In genomic region chr7:41189866-41190265, GRCh38 we compare ENCODE assay signal across 12 cellular contexts.
DNase-seq lines count a peak whose midpoint lies in the region; TF ChIP-seq lines count a peak whose summit lies in the region.
"Had no signal": no experiment of that assay in that cellular context is flagged by ENCODE, and none has a peak within 500 bp of the region (broad histone marks: within the 10 kb centered on the region; RNA-seq: fewer than 3 reads in every experiment).

No MANE protein-coding gene starts in this region.

- H3K9me3 ChIP-seq in BE2C (no peaks in the 10 kb centered on the region), adrenal gland (replicated peaks in 1 of 3) (no peaks in the 10 kb centered on the region)
- H3K9me3 ChIP-seq: body of pancreas had no signal

- DNase-seq in EL, result peak; percentile 96
- DNase-seq in epithelial cell of prostate (ENCODE audit: low read depth, low spot score), result peak; percentile 95
- peak; percentile 95 for DNase-seq in pulmonary artery endothelial cell (ENCODE audit: low read depth, low spot score)
- DNase-seq in BE2C, result no peak
- no peak for DNase-seq in adrenal gland
- DNase-seq in activated CD4-positive, CD25-positive, alpha-beta regulatory T cell treated with anti-CD3 and anti-CD28 coated beads, Interleukin-2, amount 50 U/mL, for 72 hours, result no peak
- DNase-seq in NCI-H187 treated with DMSO at 0.1 percent for 48 hours (lab: John Stamatoyannopoulos, UW), result no peak
- DNase-seq: activated CD4-positive, alpha-beta T cell treated with anti-CD3 and anti-CD28 coated beads for 4 hours; body of pancreas; Karpas-422 had no signal

- H3K36me3 ChIP-seq in BE2C (no peaks in the 10 kb centered on the region), adrenal gland (replicated peaks in 1 of 2) (no peaks in the 10 kb centered on the region)

- H3K27me3 ChIP-seq in BE2C (no peaks in the 10 kb centered on the region), adrenal gland (no peaks in the 10 kb centered on the region)
- H3K27me3 ChIP-seq: body of pancreas had no signal

- no peak for TF ChIP-seq POLR2A in adrenal gland (IDR thresholded peaks at IDR 0.05)

- peak overlapping the region; percentile 99 for H3K27ac ChIP-seq in epithelial cell of prostate
- no peak overlapping the region for H3K27ac ChIP-seq in adrenal gland
- H3K27ac ChIP-seq: body of pancreas, parathyroid adenoma had no signal

- intact Hi-C loops in adrenal gland (cut with DNase I), result no loop called here

- H3K4me3 ChIP-seq in BE2C (ENCODE audit: low read depth, low read length) (no peak overlapping the region), adrenal gland (no peak overlapping the region)
- H3K4me3 ChIP-seq: body of pancreas had no signal

- WGBS in adrenal gland, 4 donors, result 57 to 77% (median 61%) methylated on average over 2 of the region's 2 CpGs

- TF ChIP-seq CTCF in BE2C (IDR thresholded peaks at IDR 0.05; ENCODE audit: low read depth, low read length) (no peak), adrenal gland (IDR thresholded peaks at IDR 0.05) (no peak)

- H3K4me1 ChIP-seq in BE2C, result no peaks in the 10 kb centered on the region
- H3K4me1 ChIP-seq in adrenal gland (replicated peaks in 1 of 2), result no peaks in the 10 kb centered on the region
- H3K4me1 ChIP-seq: body of pancreas, parathyroid adenoma had no signal

TF ChIP-seq in PFSK-1, 5 proteins besides CTCF, POLR2A, EP300 and RAD21:
- no peak for TF ChIP-seq POLR2AphosphoS5 (IDR thresholded peaks at IDR 0.05; ENCODE audit: low read depth, low read length)
- TF ChIP-seq TAF1 (IDR thresholded peaks at IDR 0.05; ENCODE audit: borderline replicate concordance, insufficient read depth, low read length), result peak; percentile 27; the same call in 1 of the 2 replicates
- no peak for TF ChIP-seq REST (IDR thresholded peaks at IDR 0.05; ENCODE audit: insufficient read depth in 1 of 2, low read depth in 2 of 2, low read length in 2 of 2)
- peak; percentile 35; the same call in 1 of the 2 replicates for TF ChIP-seq SIN3A (IDR thresholded peaks at IDR 0.05; ENCODE audit: borderline replicate concordance, insufficient read depth, low read length)

Comparison
In these comparisons a context has a peak if more than half of its experiments do, and no peak if none do; other contexts are left out.
1. DNase-seq: peak in EL (single experiment), epithelial cell of prostate (single experiment) and pulmonary artery endothelial cell (single experiment); none in BE2C (single experiment), adrenal gland (0 of 7), activated CD4-positive, CD25-positive, alpha-beta regulatory T cell treated with anti-CD3 and anti-CD28 coated beads, Interleukin-2, amount 50 U/mL, for 72 hours (single experiment) and NCI-H187 treated with DMSO at 0.1 percent for 48 hours (single experiment).